20 cellular contexts compared by ENCODE assay signal in the genomic region with DNA sequence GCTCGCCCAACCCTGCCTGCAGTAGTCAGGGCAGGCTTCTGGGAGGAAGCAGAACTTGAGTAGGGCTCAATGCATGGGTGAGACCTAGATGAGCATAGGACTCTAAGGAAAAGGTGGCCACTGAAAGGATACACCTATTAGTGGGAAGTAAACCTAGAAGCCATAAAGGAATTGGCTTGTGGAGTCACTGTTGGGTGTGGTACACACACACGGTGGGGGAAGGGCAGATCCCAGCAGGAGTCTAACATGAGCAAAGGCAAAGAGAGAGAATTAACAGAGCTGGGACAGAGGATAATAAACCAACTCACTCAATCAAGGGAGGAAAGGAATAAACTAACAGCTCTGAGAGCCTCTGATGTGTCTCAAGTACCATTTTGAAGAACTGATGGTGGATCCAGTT. TPM values are rescaled to one million over a fixed set of nuclear protein-coding genes. Genes with fewer than 3 reads are reported as not detected.
DNase-seq lines count a peak whose midpoint lies in the region; ATAC-seq, FAIRE-seq and TF ChIP-seq lines count a peak whose summit lies in the region.
"Had no signal": no experiment of that assay in that cellular context is flagged by ENCODE, and none has a peak within 500 bp of the region (broad histone marks: within the 10 kb centered on the region; RNA-seq: fewer than 3 reads in every experiment).

No MANE protein-coding gene starts in this region.

- no peak for TF ChIP-seq RAD21 in K562 (CRISPR knock-in tag; conservative IDR thresholded peaks at IDR 0.05 in 1 of 2, IDR thresholded peaks at IDR 0.05 in 1 of 2)

- H3K9me3 ChIP-seq in right atrium auricular region, result no peaks in the 10 kb centered on the region
- H3K9me3 ChIP-seq in heart left ventricle, result no peaks in the 10 kb centered on the region
- H3K9me3 ChIP-seq in K562 (replicated peaks; ENCODE audit: control insufficient read depth, insufficient read depth, low read depth, low read length), result no peaks in the 10 kb centered on the region
- no peaks in the 10 kb centered on the region for H3K9me3 ChIP-seq in mucosa of rectum (ENCODE audit: control insufficient read depth in 2 of 2, low read length in 2 of 2)
- no peaks in the 10 kb centered on the region for H3K9me3 ChIP-seq in stomach
- H3K9me3 ChIP-seq: SJCRH30 had no signal

- peak overlapping the region; percentile 11 for H3K4me2 ChIP-seq in K562 (ENCODE audit: insufficient read depth, low read length)

- H3K4me3 ChIP-seq in right atrium auricular region, result no peak overlapping the region
- H3K4me3 ChIP-seq in heart left ventricle, result no peak overlapping the region
- H3K4me3 ChIP-seq in K562, result no peak overlapping the region
- H3K4me3 ChIP-seq in mucosa of rectum (ENCODE audit: low read length in 2 of 2), result no peak overlapping the region
- no peak overlapping the region for H3K4me3 ChIP-seq in stomach
- H3K4me3 ChIP-seq: MG63, SJCRH30 had no signal

- DNase-seq in right atrium auricular region (ENCODE audit: low spot score) (no peak), heart left ventricle (no peak), K562 (ENCODE audit: extremely low read depth in 1 of 4, low spot score in 3 of 4) (peak in 2 of 4 experiments; percentile 35 to 61), stomach (peak; percentile 41), NOMO-1 treated with DMSO at 0.1 percent for 48 hours (lab: John Stamatoyannopoulos, UW; ENCODE audit: unreplicated experiment) (no peak), HEK293T (ENCODE audit: extremely low spot score) (no peak), medulla oblongata (ENCODE audit: extremely low spot score) (no peak)
- DNase-seq: CD8-positive, alpha-beta memory T cell; GDM1; GOT3; Kasumi-1; MG63; NCI-H187; NCI-H82; SJCRH30 had no signal

- peak overlapping the region; percentile 58 for H2AFZ ChIP-seq in K562 (ENCODE audit: low read depth, low read length)

- FAIRE-seq in K562 (lab: Jason Lieb, UNC), result no peak
- FAIRE-seq: A204.1, GM18507, RCC 7860 had no signal

- H3K36me3 ChIP-seq in right atrium auricular region (no peaks in the 10 kb centered on the region), heart left ventricle (no peaks in the 10 kb centered on the region), K562 (ENCODE audit: control insufficient read depth, insufficient read depth, low read length) (no peaks in the 10 kb centered on the region; the same call in 2 of the 3 replicates), mucosa of rectum (ENCODE audit: control insufficient read depth in 2 of 2, insufficient read depth in 2 of 2, low read length in 2 of 2) (peaks cover 0 to 2% of the 10 kb centered on the region in 2 donors), stomach (no peaks in the 10 kb centered on the region)
- H3K36me3 ChIP-seq: SJCRH30 had no signal

- H3K9ac ChIP-seq in K562 (ENCODE audit: insufficient read depth in 1 of 2, low read depth in 2 of 2, low read length in 2 of 2) (no peak overlapping the region; a peak in 1 of 4 replicates), mucosa of rectum (ENCODE audit: low read depth in 1 of 2, low read length in 2 of 2) (no peak overlapping the region)

- peaks cover 0 to 82% of the 10 kb centered on the region in 2 donors for H3K4me1 ChIP-seq in right atrium auricular region
- H3K4me1 ChIP-seq in heart left ventricle, result peaks cover 0 to 82% (median 35%) of the 10 kb centered on the region in 12 donors
- peaks cover 3 to 9% of the 10 kb centered on the region in 2 experiments; a peak in 4 of 5 replicates for H3K4me1 ChIP-seq in K562 (replicated peaks in 1 of 2; ENCODE audit: control insufficient read depth in 2 of 2, insufficient read depth in 2 of 2, low read length in 2 of 2)
- peaks cover 31 to 76% of the 10 kb centered on the region in 2 donors for H3K4me1 ChIP-seq in mucosa of rectum (ENCODE audit: control insufficient read depth in 2 of 2, insufficient read depth in 2 of 2, low read length in 2 of 2)
- peaks cover 13 to 75% (median 26%) of the 10 kb centered on the region in 4 donors for H3K4me1 ChIP-seq in stomach

- in situ Hi-C loops in K562 (cut with MboI), result no loop called here

- intact Hi-C loops in heart left ventricle (cut with DNase I) (loop anchor here in 3 of 10 donors (5.0 to 10.0 kb wide), 3 partner anchors 36 to 48 kb away; no protein-coding TSS in a partner anchor), K562 (cut with micrococcal nuclease) (no loop called here), stomach (cut with DNase I; ENCODE audit: low total_unique reads) (no loop called here)

- POLR2A ChIA-PET in K562 (lab: Yijun Ruan, JAX) (interaction anchor here (0.5 to 0.9 kb wide), 3 partner anchors 9 to 745 kb away, joined by 3 read pairs; no protein-coding TSS in a partner anchor), HEK293T (lab: Yijun Ruan, JAX) (no interaction called here)

- TF ChIP-seq POLR2A in heart left ventricle (IDR thresholded peaks at IDR 0.05) (no peak), K562 (conservative IDR thresholded peaks at IDR 0.05) (no peak), stomach (IDR thresholded peaks at IDR 0.05) (no peak)

- WGBS in heart left ventricle, 4 donors, result 77 to 88% (median 88%) methylated on average over 2 of the region's 2 CpGs
- 27% methylated on average over 2 of the region's 2 CpGs for whole genome bisulfite sequencing in K562 (ENCODE audit: insufficient coverage, low coverage, missing lambda C conversion rate)
- 68 to 82% (median 75%) methylated on average over 2 of the region's 2 CpGs for WGBS in stomach, 5 donors

- peak overlapping the region; percentile 35 to 38 for H3K27ac ChIP-seq in right atrium auricular region
- peak overlapping the region in 1 of 12 donors; percentile 14 for H3K27ac ChIP-seq in heart left ventricle
- H3K27ac ChIP-seq in K562 (ENCODE audit: extremely low read depth, low read depth, low read length), result no peak overlapping the region
- H3K27ac ChIP-seq in mucosa of rectum (ENCODE audit: low read depth in 2 of 2, low read length in 2 of 2), result peak overlapping the region; percentile 78 to 86
- no peak overlapping the region for H3K27ac ChIP-seq in stomach
- H3K27ac ChIP-seq: C4-2B, SJCRH30 had no signal

- H3K27me3 ChIP-seq in right atrium auricular region (no peaks in the 10 kb centered on the region), heart left ventricle (no peaks in the 10 kb centered on the region), K562 (ENCODE audit: control insufficient read depth in 2 of 2, insufficient read depth in 2 of 2, low read length in 2 of 2) (no peaks in the 10 kb centered on the region), mucosa of rectum (ENCODE audit: control insufficient read depth in 2 of 2, insufficient read depth in 2 of 2, low read length in 2 of 2) (no peaks in the 10 kb centered on the region), stomach (no peaks in the 10 kb centered on the region)
- H3K27me3 ChIP-seq: MG63, SJCRH30 had no signal

- TF ChIP-seq CTCF in right atrium auricular region (IDR thresholded peaks at IDR 0.05) (no peak), heart left ventricle (IDR thresholded peaks at IDR 0.05) (no peak), K562 (IDR thresholded peaks at IDR 0.05 in 2 of 3, conservative IDR thresholded peaks at IDR 0.05 in 1 of 3; ENCODE audit: insufficient read depth in 2 of 3, low read depth in 1 of 3, low read length in 3 of 3) (no peak), stomach (IDR thresholded peaks at IDR 0.05) (no peak)

- BruUV-seq in K562 (replicated peaks; lab: Mats Ljungman, UMichigan), result no TSS peak

- H4K20me1 ChIP-seq in K562 (replicated peaks; ENCODE audit: control insufficient read depth, insufficient read depth, low read length), result no peaks in the 10 kb centered on the region

- H3K79me2 ChIP-seq in K562 (ENCODE audit: control insufficient read depth, insufficient read depth, low read length), result no peaks in the 10 kb centered on the region

- TF ChIP-seq EP300 in K562 (IDR thresholded peaks at IDR 0.05; ENCODE audit: low read length) (no peak), stomach (IDR thresholded peaks at IDR 0.05) (no peak)

- H3K9me1 ChIP-seq in K562 (ENCODE audit: control insufficient read depth, insufficient read depth, low read length), result no peaks in the 10 kb centered on the region

- CTCF ChIA-PET in K562 (lab: Yijun Ruan, JAX; ENCODE audit: low intra/inter-chr PET ratio), result no interaction called here
- CTCF ChIA-PET in HEK293T (lab: Yijun Ruan, JAX), result no interaction called here

- ATAC-seq in heart left ventricle (no peak), K562 (peak; percentile 63)

TF ChIP-seq in HEK293T, 16 proteins besides CTCF, POLR2A, EP300 and RAD21:
- TF ChIP-seq L3MBTL2 (conservative IDR thresholded peaks at IDR 0.05) (no peak), CTBP1 (IDR thresholded peaks at IDR 0.05; ENCODE audit: borderline replicate concordance) (no peak), SP1 (IDR thresholded peaks at IDR 0.05) (no peak), ELF4 (IDR thresholded peaks at IDR 0.05) (no peak), TARDBP (IDR thresholded peaks at IDR 0.05) (no peak), HDGF (IDR thresholded peaks at IDR 0.05; ENCODE audit: borderline replicate concordance) (no peak)

RNA-seq across cellular contexts. Expression of gene DAPK2, which starts 23.1 kb away (rescaled TPM):
- total RNA-seq in right atrium auricular region (10 to 100 TPM; 28.8 to 57.6 TPM), heart left ventricle (10 to 100 TPM; 20.4 to 56.2 (median 26.4) TPM), K562 (2014; rRNA removed) (2.2 and 3.3 TPM in 2 replicates), K562 (2014; rRNA removed; fragmentation: Illumina TruSeq; extraction: Trizol) (1.6 and 1.7 TPM in 2 replicates), K562 (2015; rRNA removed; fragmentation: Illumina TruSeq; extraction: Trizol) (1.3 and 2.2 TPM in 2 replicates), K562 (2021) (3.3 and 3.9 TPM in 2 replicates), stomach (100 to 1,000 TPM in 1 of 5 donors, 10 to 100 TPM in 3, 1 to 10 TPM in 1; 9.0 to 178 (median 16.8) TPM)
- polyA plus RNA-seq in heart left ventricle (10 to 100 TPM; 24.6 to 30.9 TPM), K562 (2011; rRNA removed) (2.9 and 5.2 TPM in 2 replicates), K562 (2014; fragmentation: Illumina TruSeq; extraction: Trizol) (1.4 and 1.9 TPM in 2 replicates), K562 (2014; fragmentation: Nextera tagmentation; extraction: Ambion mirVana) (under 1 TPM; 0.14 to 0.20 TPM), K562 (2014; rRNA removed) (3.5 and 3.6 TPM in 2 replicates), stomach (10 to 100 TPM in 1 of 3 donors, 1 to 10 TPM in 2; 5.2 to 29.3 (median 5.3) TPM)
- total RNA-seq in K562 (2011; cell fraction: chromatin; rRNA removed; ENCODE audit: low replicate concordance), result 6.8 and 11.4 TPM in 2 replicates
- 5.1 and 6.5 TPM in 2 replicates for total RNA-seq in K562 (2011; cell fraction: nucleolus; rRNA removed)
- 7.7 and 10.2 TPM in 2 replicates for total RNA-seq in K562 (2011; cell fraction: nucleoplasm; rRNA removed)
- polyA plus RNA-seq in K562 (2011; cell fraction: cytosol; rRNA removed), result 2.5 and 5.4 TPM in 2 replicates
- polyA plus RNA-seq in K562 (2011; cell fraction: nucleus; rRNA removed), result 7.6 and 18.2 TPM in 2 replicates
- 1.7 and 4.1 TPM in 2 replicates for polyA plus RNA-seq in K562 (2012)
- 2.5 and 3.3 TPM in 2 replicates for polyA minus RNA-seq in K562 (2011; rRNA and poly(A)+ RNA removed)
- 2.2 and 2.9 TPM in 2 replicates for polyA minus RNA-seq in K562 (2011; cell fraction: cytosol; rRNA and poly(A)+ RNA removed)
- 3.6 and 5.4 TPM in 2 replicates for polyA minus RNA-seq in K562 (2011; cell fraction: nucleus; rRNA and poly(A)+ RNA removed)

Comparison
In these comparisons a context has a peak if more than half of its experiments do, and no peak if none do; other contexts are left out.
1. H3K27ac ChIP-seq: peak in right atrium auricular region (2 of 2) and mucosa of rectum (2 of 2); none in K562 (single experiment) and stomach (0 of 5).